11 cellular contexts compared by ENCODE assay signal in genomic region chr15:75713338-75713895, GRCh38. TPM values are rescaled to one million over a fixed set of nuclear protein-coding genes. Genes with fewer than 3 reads are reported as not detected.
DNase-seq lines count a peak whose midpoint lies in the region; ATAC-seq and TF ChIP-seq lines count a peak whose summit lies in the region.
"Had no signal": no experiment of that assay in that cellular context is flagged by ENCODE, and none has a peak within 500 bp of the region (broad histone marks: within the 10 kb centered on the region; RNA-seq: fewer than 3 reads in every experiment).

No MANE protein-coding gene starts in this region.

- H3K79me2 ChIP-seq in mammary epithelial cell (ENCODE audit: insufficient read depth, low read length) = no peaks in the 10 kb centered on the region

- CTCF ChIA-PET in MCF 10A (lab: Yijun Ruan, JAX) (interaction anchor here (0.6 to 3.2 kb wide), 5 partner anchors 8 to 345 kb away, joined by 3 to 11 read pairs (median 3); no protein-coding TSS in a partner anchor), mammary epithelial cell (lab: Charles Lee; ENCODE audit: low non-redundant PET) (interaction anchor here (0.9 kb wide), 1 partner anchor 10 kb away, joined by 3 read pairs; a partner anchor contains a TSS)

- POLR2A ChIA-PET in MCF 10A (lab: Yijun Ruan, JAX) = interaction anchor here (1.1 kb wide), 1 partner anchor 114 kb away, joined by 3 read pairs; no protein-coding TSS in a partner anchor

- H3K4me1 Mint-ChIP-seq in MCF 10A (ENCODE audit: insufficient read depth, unreplicated experiment) = peaks cover 9% of the 10 kb centered on the region
- H3K4me1 Mint-ChIP-seq: activated naive CD8-positive, alpha-beta T cell treated with anti-CD3 and anti-CD28 coated beads for 36 hours had no signal

- H3K27me3 ChIP-seq in mammary epithelial cell (ENCODE audit: insufficient read depth, low read length) = no peaks in the 10 kb centered on the region
- H3K27me3 ChIP-seq in mucosa of stomach (ENCODE audit: control insufficient read depth, insufficient read depth, low read length) = peaks cover 9% of the 10 kb centered on the region
- H3K27me3 ChIP-seq in aorta (ENCODE audit: control insufficient read depth in 1 of 2, insufficient read depth in 2 of 2, low read length in 1 of 2) = no peaks in the 10 kb centered on the region

- H4K20me1 ChIP-seq in mammary epithelial cell (ENCODE audit: insufficient read depth, low read length) = no peaks in the 10 kb centered on the region

- H3K27ac ChIP-seq in mammary epithelial cell (ENCODE audit: insufficient read depth, low read depth, low read length) (no peak overlapping the region), aorta (ENCODE audit: low read depth in 1 of 2, low read length in 2 of 2) (peak overlapping the region in 1 of 2 donors; percentile 72)

- TF ChIP-seq CTCF in MCF 10A (IDR thresholded peaks at IDR 0.05; ENCODE audit: unreplicated experiment) = no peak
- no peak for TF ChIP-seq CTCF in mammary epithelial cell (conservative IDR thresholded peaks at IDR 0.05 in 1 of 2, IDR thresholded peaks at IDR 0.05 in 1 of 2; ENCODE audit: extremely low read depth in 1 of 2, insufficient read depth in 1 of 2, low read depth in 1 of 2, low read length in 2 of 2)
- TF ChIP-seq CTCF in choroid plexus epithelial cell (conservative IDR thresholded peaks at IDR 0.05; ENCODE audit: low read depth, low read length) = no peak

- H3K36me3 ChIP-seq in mammary epithelial cell (ENCODE audit: insufficient read depth, low read length) (no peaks in the 10 kb centered on the region), mucosa of stomach (ENCODE audit: control insufficient read depth, insufficient read depth, low read length) (no peaks in the 10 kb centered on the region), aorta (ENCODE audit: control insufficient read depth in 1 of 2, insufficient read depth in 2 of 2, low read length in 1 of 2) (no peaks in the 10 kb centered on the region)

- DNase-seq in MCF 10A (ENCODE audit: unreplicated experiment) (peak; percentile 21), mammary epithelial cell (no peak), choroid plexus epithelial cell (ENCODE audit: low read depth) (peak; percentile 54), aorta (peak; percentile 72 to 89), T1000 (lab: John Stamatoyannopoulos, UW) (no peak)
- DNase-seq in effector CD4-positive, alpha-beta T cell = no peak
- DNase-seq: activated naive CD8-positive, alpha-beta T cell treated with anti-CD3 and anti-CD28 coated beads for 36 hours; NCI-H187 treated with DMSO at 0.1 percent for 48 hours; small intestine had no signal

- H3K9ac ChIP-seq in mammary epithelial cell (ENCODE audit: insufficient read depth, low read length) (no peak overlapping the region), mucosa of stomach (ENCODE audit: low read length) (peak overlapping the region; percentile 76)

- ATAC-seq in aorta (ENCODE audit: low FRiP score) (no peak), GM21529 (IDR thresholded peaks at IDR 0.05; ENCODE audit: unreplicated experiment) (no peak)

- H3K9me3 ChIP-seq in mammary epithelial cell (replicated peaks; ENCODE audit: insufficient read depth, low read length) = no peaks in the 10 kb centered on the region
- H3K9me3 ChIP-seq in mucosa of stomach (ENCODE audit: control insufficient read depth, low read length) = no peaks in the 10 kb centered on the region
- H3K9me3 ChIP-seq in aorta (ENCODE audit: control insufficient read depth, low read length) = no peaks in the 10 kb centered on the region

- H3K4me2 ChIP-seq in mammary epithelial cell (ENCODE audit: insufficient read depth, low read depth, low read length) = no peak overlapping the region

- dilution Hi-C loops in mammary epithelial cell (cut with HindIII; ENCODE audit: low sequenced_read_pairs) = loop anchor here (5.0 kb wide), 1 partner anchor 94 kb away; no protein-coding TSS in a partner anchor

- 62% methylated on average over 9 of the region's 9 CpGs for WGBS in mammary epithelial cell (ENCODE audit: low coverage, missing lambda C conversion rate)
- WGBS in aorta, 2 donors = 34% methylated on average over 9 of the region's 9 CpGs

- H3K4me3 ChIP-seq in mammary epithelial cell (replicated peaks in 1 of 3; ENCODE audit: insufficient read depth in 1 of 3, low read depth in 2 of 3, low read length in 3 of 3) (no peak overlapping the region), choroid plexus epithelial cell (ENCODE audit: low read depth, low read length) (no peak overlapping the region), mucosa of stomach (ENCODE audit: low read length) (peak overlapping the region; percentile 46), aorta (ENCODE audit: low read length in 2 of 2) (no peak overlapping the region)

- intact Hi-C loops in MCF 10A (cut with micrococcal nuclease) = no loop called here
- intact Hi-C loops in mammary epithelial cell (cut with micrococcal nuclease) = no loop called here
- intact Hi-C loops in aorta (cut with DNase I) = no loop called here

- no peaks in the 10 kb centered on the region for H3K9me3 Mint-ChIP-seq in MCF 10A (ENCODE audit: unreplicated experiment)
- H3K9me3 Mint-ChIP-seq: activated naive CD8-positive, alpha-beta T cell treated with anti-CD3 and anti-CD28 coated beads for 36 hours had no signal

- H3K27me3 Mint-ChIP-seq in MCF 10A (ENCODE audit: insufficient read depth, unreplicated experiment) = no peaks in the 10 kb centered on the region

- H2AFZ ChIP-seq in mammary epithelial cell (ENCODE audit: low read depth, low read length) = no peak overlapping the region

- no peak overlapping the region for H3K27ac Mint-ChIP-seq in MCF 10A (ENCODE audit: low read depth, unreplicated experiment)
- H3K27ac Mint-ChIP-seq: activated naive CD8-positive, alpha-beta T cell treated with anti-CD3 and anti-CD28 coated beads for 36 hours had no signal

- no TSS peak for BruUV-seq in MCF 10A (replicated peaks; lab: Mats Ljungman, UMichigan)
- BruUV-seq in mammary epithelial cell (replicated peaks; lab: Mats Ljungman, UMichigan) = no TSS peak

- H3K4me1 ChIP-seq in mammary epithelial cell (ENCODE audit: insufficient read depth, low read length) (peaks cover 17% of the 10 kb centered on the region), mucosa of stomach (ENCODE audit: control insufficient read depth, insufficient read depth, low read length) (peaks cover 52% of the 10 kb centered on the region), aorta (ENCODE audit: control insufficient read depth in 1 of 2, insufficient read depth in 2 of 2, low read length in 2 of 2) (peaks cover 0 to 2% of the 10 kb centered on the region in 2 donors)

- H3K4me3 Mint-ChIP-seq in MCF 10A (ENCODE audit: unreplicated experiment) = no peak overlapping the region
- H3K4me3 Mint-ChIP-seq: activated naive CD8-positive, alpha-beta T cell treated with anti-CD3 and anti-CD28 coated beads for 36 hours had no signal

- no peaks in the 10 kb centered on the region for H3K36me3 Mint-ChIP-seq in MCF 10A (ENCODE audit: insufficient read depth, unreplicated experiment)
- H3K36me3 Mint-ChIP-seq: activated naive CD8-positive, alpha-beta T cell treated with anti-CD3 and anti-CD28 coated beads for 36 hours had no signal

- in situ Hi-C loops in mammary epithelial cell (cut with MboI; ENCODE audit: low sequenced_read_pairs in 2 of 2) = no loop called here

RNA-seq across cellular contexts. Expression of gene CSPG4, which starts 0.8 kb away (rescaled TPM):
- total RNA-seq in MCF 10A (2022) = 0.05 and 0.21 TPM in 2 replicates
- total RNA-seq in mammary epithelial cell = 10 to 100 TPM in 1 of 2 donors, 1 to 10 TPM in 1; 3.6 to 28.5 TPM
- polyA plus RNA-seq in mammary epithelial cell = 5.9 TPM
- polyA minus RNA-seq in mammary epithelial cell = 15.3 TPM
- 100 to 1,000 TPM in 1 of 2 donors, 10 to 100 TPM in 1; 86.8 to 160 TPM for total RNA-seq in aorta
- polyA plus RNA-seq in aorta = 10 to 100 TPM; 10.6 to 45.1 TPM
- total RNA-seq: activated naive CD8-positive, alpha-beta T cell treated with anti-CD3 and anti-CD28 coated beads for 36 hours had no signal

Comparison
In these comparisons a context has a peak if more than half of its experiments do, and no peak if none do; other contexts are left out.
1. DNase-seq: peak in MCF 10A (single experiment), choroid plexus epithelial cell (single experiment) and aorta (2 of 2); none in mammary epithelial cell (single experiment), effector CD4-positive, alpha-beta T cell (single experiment) and T1000 (single experiment).